In the genomic region with DNA sequence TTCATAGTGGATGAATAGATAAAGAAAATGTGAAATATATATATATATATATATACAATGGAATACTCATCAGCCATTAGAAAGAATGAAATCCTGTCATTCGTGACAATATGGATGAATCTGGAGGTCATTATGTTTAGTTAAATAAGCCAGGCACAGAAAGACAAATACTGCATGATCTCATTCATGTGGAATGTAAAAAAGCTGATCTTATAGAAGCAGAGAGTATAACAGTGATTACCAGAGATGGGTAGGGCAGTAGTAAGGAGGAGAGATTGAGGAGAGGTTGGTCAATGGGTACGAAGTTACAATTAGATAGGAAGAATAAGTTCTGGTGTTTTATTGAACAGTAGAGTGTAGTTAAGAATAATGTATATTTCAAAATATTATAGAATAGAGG, we compare ENCODE assay signal across 18 cellular contexts. TPM values are rescaled to one million over a fixed set of nuclear protein-coding genes. Genes with fewer than 3 reads are reported as not detected.
DNase-seq lines count a peak whose midpoint lies in the region; ATAC-seq and TF ChIP-seq lines count a peak whose summit lies in the region.
"Had no signal": no experiment of that assay in that cellular context is flagged by ENCODE, and none has a peak within 500 bp of the region (broad histone marks: within the 10 kb centered on the region; RNA-seq: fewer than 3 reads in every experiment).

No MANE protein-coding gene starts in this region.

- H3K36me3 Mint-ChIP-seq in glutamatergic neuron (ENCODE audit: unreplicated experiment): peaks cover 24% of the 10 kb centered on the region
- H3K36me3 Mint-ChIP-seq in activated CD4-positive, alpha-beta T cell treated with anti-CD3 and anti-CD28 coated beads for 36 hours (ENCODE audit: low read depth): no peaks in the 10 kb centered on the region
- H3K36me3 Mint-ChIP-seq: CD4-positive, alpha-beta memory T cell had no signal

- no peaks in the 10 kb centered on the region for H3K27me3 Mint-ChIP-seq in glutamatergic neuron (ENCODE audit: unreplicated experiment)
- H3K27me3 Mint-ChIP-seq in activated CD4-positive, alpha-beta T cell treated with anti-CD3 and anti-CD28 coated beads for 36 hours: peaks cover 5% of the 10 kb centered on the region
- H3K27me3 Mint-ChIP-seq: CD4-positive, alpha-beta memory T cell had no signal

- DNase-seq in DMS53 (lab: John Stamatoyannopoulos, UW) (peak; percentile 46), NCI-H69 (lab: John Stamatoyannopoulos, UW) (peak; percentile 8), RWPE2 (ENCODE audit: low spot score) (no peak), glutamatergic neuron (no peak)
- DNase-seq in effector CD8-positive, alpha-beta T cell (lab: John Stamatoyannopoulos, UW): no peak
- no peak for DNase-seq in activated CD4-positive, alpha-beta T cell treated with anti-CD3 and anti-CD28 coated beads for 36 hours
- DNase-seq: 8988T; C1 segment of cervical spinal cord; Caco-2; CD4-positive, alpha-beta memory T cell; DMS 273 treated with DMSO at 0.1 percent for 48 hours; DND-41; GM23248; H9 had no signal

- POLR2A ChIA-PET in activated CD4-positive, alpha-beta T cell treated with anti-CD3 and anti-CD28 coated beads for 36 hours (lab: Charles Lee): no interaction called here

- H3K4me1 ChIP-seq in RWPE2 (ENCODE audit: insufficient read depth, poor library complexity, severe bottlenecking): peaks cover 17% of the 10 kb centered on the region
- H3K4me1 ChIP-seq: A549, Caco-2 had no signal

- intact Hi-C loops in activated CD4-positive, alpha-beta T cell treated with anti-CD3 and anti-CD28 coated beads for 36 hours (cut with DNase I, micrococcal nuclease): no loop called here

- no peaks in the 10 kb centered on the region for H3K4me1 Mint-ChIP-seq in glutamatergic neuron (ENCODE audit: low read depth, unreplicated experiment)
- H3K4me1 Mint-ChIP-seq in activated CD4-positive, alpha-beta T cell treated with anti-CD3 and anti-CD28 coated beads for 36 hours: no peaks in the 10 kb centered on the region
- H3K4me1 Mint-ChIP-seq: CD4-positive, alpha-beta memory T cell; H9 had no signal

- H3K36me3 ChIP-seq in RWPE2 (ENCODE audit: low read depth): no peaks in the 10 kb centered on the region

- TF ChIP-seq CTCF in 22Rv1 (IDR thresholded peaks at IDR 0.05): no peak
- TF ChIP-seq CTCF in RWPE2 (IDR thresholded peaks at IDR 0.05; ENCODE audit: poor library complexity, severe bottlenecking): no peak
- no peak for TF ChIP-seq CTCF in glutamatergic neuron (IDR thresholded peaks at IDR 0.05; ENCODE audit: partially characterized antibody, unreplicated experiment)

- H3K4me3 Mint-ChIP-seq in glutamatergic neuron (ENCODE audit: unreplicated experiment): no peak overlapping the region
- H3K4me3 Mint-ChIP-seq in activated CD4-positive, alpha-beta T cell treated with anti-CD3 and anti-CD28 coated beads for 36 hours: no peak overlapping the region
- H3K4me3 Mint-ChIP-seq: CD4-positive, alpha-beta memory T cell; H9 had no signal

- H3K27ac ChIP-seq in 22Rv1: peak overlapping the region; percentile 37
- H3K27ac ChIP-seq in RWPE2 (ENCODE audit: poor library complexity, severe bottlenecking): no peak overlapping the region
- H3K27ac ChIP-seq: A549, GM23248 had no signal

- CTCF ChIA-PET in activated CD4-positive, alpha-beta T cell treated with anti-CD3 and anti-CD28 coated beads for 36 hours (lab: Charles Lee): no interaction called here

- ATAC-seq in RWPE2 (ENCODE audit: low read depth) (peak; percentile 62; the same call in 1 of the 3 replicates), GM18517 (IDR thresholded peaks at IDR 0.05; ENCODE audit: unreplicated experiment) (no peak)
- no peak for ATAC-seq in activated CD4-positive, alpha-beta T cell treated with anti-CD3 and anti-CD28 coated beads for 36 hours
- ATAC-seq: A549, HCT116 had no signal

- peaks cover 4% of the 10 kb centered on the region for H3K9me3 Mint-ChIP-seq in glutamatergic neuron (ENCODE audit: unreplicated experiment)
- H3K9me3 Mint-ChIP-seq in activated CD4-positive, alpha-beta T cell treated with anti-CD3 and anti-CD28 coated beads for 36 hours (ENCODE audit: low read depth): peaks cover 8% of the 10 kb centered on the region

- no peak overlapping the region for H3K4me3 ChIP-seq in RWPE2 (ENCODE audit: severe bottlenecking)
- H3K4me3 ChIP-seq: A549, GM23248 had no signal

- H3K27me3 ChIP-seq in RWPE2 (ENCODE audit: insufficient read depth, poor library complexity, severe bottlenecking): no peaks in the 10 kb centered on the region

- no peak overlapping the region for H3K27ac Mint-ChIP-seq in glutamatergic neuron (ENCODE audit: unreplicated experiment)
- no peak overlapping the region for H3K27ac Mint-ChIP-seq in activated CD4-positive, alpha-beta T cell treated with anti-CD3 and anti-CD28 coated beads for 36 hours
- H3K27ac Mint-ChIP-seq: CD4-positive, alpha-beta memory T cell; H9 had no signal

- H3K9me3 ChIP-seq in RWPE2 (ENCODE audit: severe bottlenecking): peaks cover 2% of the 10 kb centered on the region

RNA-seq across cellular contexts. Expression of gene PCDHAC2, which starts 19.7 kb away (rescaled TPM):
- 6.0 TPM for total RNA-seq in glutamatergic neuron (ENCODE audit: unreplicated experiment)
- not detected for total RNA-seq in activated CD4-positive, alpha-beta T cell treated with anti-CD3 and anti-CD28 coated beads for 36 hours
- total RNA-seq: Caco-2; CD4-positive, alpha-beta memory T cell; GM23248 had no signal

RNA-seq across cellular contexts. Expression of gene PCDHAC1, which starts 20.5 kb away (rescaled TPM):
- total RNA-seq in glutamatergic neuron (ENCODE audit: unreplicated experiment): 25.2 TPM
- not detected for total RNA-seq in activated CD4-positive, alpha-beta T cell treated with anti-CD3 and anti-CD28 coated beads for 36 hours
- total RNA-seq: Caco-2; CD4-positive, alpha-beta memory T cell; GM23248 had no signal

Comparison
In these comparisons a context has a peak if more than half of its experiments do, and no peak if none do; other contexts are left out.
1. DNase-seq: peak in DMS53 (single experiment) and NCI-H69 (single experiment); none in RWPE2 (single experiment), glutamatergic neuron (single experiment), effector CD8-positive, alpha-beta T cell (single experiment) and activated CD4-positive, alpha-beta T cell treated with anti-CD3 and anti-CD28 coated beads for 36 hours (single experiment).
2. RNA of gene PCDHAC1, which starts 20.5 kb away (total RNA-seq): 25.2 TPM in glutamatergic neuron (single experiment); not detected in activated CD4-positive, alpha-beta T cell treated with anti-CD3 and anti-CD28 coated beads for 36 hours; every median in the first group is over 10 times any median in the second.